3 cellular contexts compared by ENCODE assay signal in the genomic region with DNA sequence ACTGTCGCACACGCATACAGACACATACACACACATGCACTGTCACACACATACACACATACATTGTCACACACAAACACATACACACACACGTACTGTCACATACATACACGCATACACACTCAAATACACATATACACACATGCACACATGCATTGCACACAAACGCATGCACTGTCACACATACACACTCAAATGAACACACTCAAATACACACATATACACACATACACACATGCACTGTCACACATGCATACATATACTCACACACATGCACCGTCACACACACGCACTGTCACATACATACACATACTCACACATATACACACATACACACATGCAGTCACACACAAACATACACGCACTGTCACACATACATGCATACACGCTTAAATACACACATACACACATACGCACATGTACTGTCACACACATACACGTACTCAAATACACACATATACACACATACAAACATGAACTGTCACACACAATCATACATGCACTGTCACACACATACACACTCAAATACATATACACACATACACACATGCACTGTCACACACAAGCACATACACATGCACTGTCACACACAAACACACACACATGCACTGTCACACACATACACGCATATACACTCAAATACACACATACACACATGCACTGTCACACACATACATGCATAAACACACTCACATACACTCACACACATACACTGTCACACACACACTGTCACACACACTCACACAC.
TF ChIP-seq lines count a peak whose summit lies in the region.

No MANE protein-coding gene starts in this region.

TF ChIP-seq in GM12891, 5 proteins besides CTCF, POLR2A, EP300 and RAD21:
- TF ChIP-seq TAF1 (IDR thresholded peaks at IDR 0.05; ENCODE audit: low read depth, low read length): no peak
- TF ChIP-seq POU2F2 (IDR thresholded peaks at IDR 0.05; ENCODE audit: low read depth, low read length): no peak
- TF ChIP-seq SPI1 (IDR thresholded peaks at IDR 0.05; ENCODE audit: low read depth, low read length): no peak
- TF ChIP-seq POLR2AphosphoS5 (IDR thresholded peaks at IDR 0.05; ENCODE audit: low read depth, low read length): no peak
- TF ChIP-seq PAX5 (IDR thresholded peaks at IDR 0.05; ENCODE audit: insufficient read depth, low read length, severe bottlenecking): no peak

TF ChIP-seq in IMR-90, 13 proteins besides CTCF, POLR2A, EP300 and RAD21:
- TF ChIP-seq RCOR1 (IDR thresholded peaks at IDR 0.05; ENCODE audit: insufficient replicate concordance, low read length): no peak
- TF ChIP-seq BHLHE40 (IDR thresholded peaks at IDR 0.05; ENCODE audit: low read depth, low read length): no peak
- no peak for TF ChIP-seq CHD1 (IDR thresholded peaks at IDR 0.05; ENCODE audit: low read depth, low read length)
- no peak for TF ChIP-seq FOS (IDR thresholded peaks at IDR 0.05; ENCODE audit: low read depth, low read length)
- no peak for TF ChIP-seq MAZ (IDR thresholded peaks at IDR 0.05; ENCODE audit: borderline replicate concordance, low read depth, low read length)
- TF ChIP-seq SMC3 (IDR thresholded peaks at IDR 0.05; ENCODE audit: low read depth, low read length): no peak
- TF ChIP-seq, protein P1, sequence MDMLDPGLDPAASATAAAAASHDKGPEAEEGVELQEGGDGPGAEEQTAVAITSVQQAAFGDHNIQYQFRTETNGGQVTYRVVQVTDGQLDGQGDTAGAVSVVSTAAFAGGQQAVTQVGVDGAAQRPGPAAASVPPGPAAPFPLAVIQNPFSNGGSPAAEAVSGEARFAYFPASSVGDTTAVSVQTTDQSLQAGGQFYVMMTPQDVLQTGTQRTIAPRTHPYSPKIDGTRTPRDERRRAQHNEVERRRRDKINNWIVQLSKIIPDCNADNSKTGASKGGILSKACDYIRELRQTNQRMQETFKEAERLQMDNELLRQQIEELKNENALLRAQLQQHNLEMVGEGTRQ (IDR thresholded peaks at IDR 0.05; ENCODE audit: low read depth, low read length): no peak
- TF ChIP-seq RFX5 (IDR thresholded peaks at IDR 0.05; ENCODE audit: low read depth, low read length): no peak
- TF ChIP-seq CEBPB (IDR thresholded peaks at IDR 0.05; ENCODE audit: low read depth, low read length): no peak
- no peak for TF ChIP-seq NFE2L2 (IDR thresholded peaks at IDR 0.05; ENCODE audit: low read depth, low read length)
- TF ChIP-seq MAFK (IDR thresholded peaks at IDR 0.05; ENCODE audit: low read depth, low read length): no peak
- TF ChIP-seq, protein P2, sequence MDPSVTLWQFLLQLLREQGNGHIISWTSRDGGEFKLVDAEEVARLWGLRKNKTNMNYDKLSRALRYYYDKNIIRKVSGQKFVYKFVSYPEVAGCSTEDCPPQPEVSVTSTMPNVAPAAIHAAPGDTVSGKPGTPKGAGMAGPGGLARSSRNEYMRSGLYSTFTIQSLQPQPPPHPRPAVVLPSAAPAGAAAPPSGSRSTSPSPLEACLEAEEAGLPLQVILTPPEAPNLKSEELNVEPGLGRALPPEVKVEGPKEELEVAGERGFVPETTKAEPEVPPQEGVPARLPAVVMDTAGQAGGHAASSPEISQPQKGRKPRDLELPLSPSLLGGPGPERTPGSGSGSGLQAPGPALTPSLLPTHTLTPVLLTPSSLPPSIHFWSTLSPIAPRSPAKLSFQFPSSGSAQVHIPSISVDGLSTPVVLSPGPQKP (IDR thresholded peaks at IDR 0.05; ENCODE audit: borderline replicate concordance, low read depth, low read length): no peak
- TF ChIP-seq MXI1 (IDR thresholded peaks at IDR 0.05; ENCODE audit: borderline replicate concordance, low read depth, low read length): no peak

TF ChIP-seq in H1, 55 proteins besides CTCF, POLR2A, EP300 and RAD21:
- no peak for TF ChIP-seq GABPA (IDR thresholded peaks at IDR 0.05; ENCODE audit: borderline replicate concordance, insufficient read depth, low read length)
